ENCODE assay signal across 8 cellular contexts in genomic region chr4:47145630-47146029, GRCh38.
DNase-seq lines count a peak whose midpoint lies in the region; ATAC-seq and TF ChIP-seq lines count a peak whose summit lies in the region.

No MANE protein-coding gene starts in this region.

- H3K27ac ChIP-seq in RWPE2 (ENCODE audit: poor library complexity, severe bottlenecking) = no peak overlapping the region
- H3K27ac ChIP-seq in spleen = no peak overlapping the region

- H3K4me1 ChIP-seq in RWPE2 (ENCODE audit: insufficient read depth, poor library complexity, severe bottlenecking) = no peaks in the 10 kb centered on the region
- H3K4me1 ChIP-seq in spleen = no peaks in the 10 kb centered on the region

- no peak for TF ChIP-seq POLR2A in spleen (IDR thresholded peaks at IDR 0.05)

- peaks cover 19% of the 10 kb centered on the region for H3K27me3 ChIP-seq in RWPE2 (ENCODE audit: insufficient read depth, poor library complexity, severe bottlenecking)
- H3K27me3 ChIP-seq in spleen (replicated peaks in 1 of 7) = no peaks in the 10 kb centered on the region

- H3K9me3 ChIP-seq in RWPE2 (ENCODE audit: severe bottlenecking) = no peaks in the 10 kb centered on the region
- H3K9me3 ChIP-seq in spleen = no peaks in the 10 kb centered on the region

- ATAC-seq in HG02870 (IDR thresholded peaks at IDR 0.05; ENCODE audit: unreplicated experiment) = peak; percentile 99
- 0 out of 3 replicates have a peak, but pooled peaks have one; percentile 50 for ATAC-seq in RWPE2 (ENCODE audit: low read depth)

- TF ChIP-seq CTCF in RWPE2 (IDR thresholded peaks at IDR 0.05; ENCODE audit: poor library complexity, severe bottlenecking) (no peak), spleen (IDR thresholded peaks at IDR 0.05 in 8 of 11, conservative IDR thresholded peaks at IDR 0.05 in 3 of 11) (no peak)

- H3K4me3 ChIP-seq in RWPE2 (ENCODE audit: severe bottlenecking) = no peak overlapping the region
- no peak overlapping the region for H3K4me3 ChIP-seq in spleen

- intact Hi-C loops in spleen (cut with DNase I; ENCODE audit: low total_unique reads) = no loop called here

- H3K36me3 ChIP-seq in RWPE2 (ENCODE audit: low read depth) (no peaks in the 10 kb centered on the region), spleen (no peaks in the 10 kb centered on the region)

- DNase-seq in NCI-H524 (lab: John Stamatoyannopoulos, UW) (peak; percentile 32 to 47), NCI-H524 treated with DMSO at 0.1 percent for 48 hours (lab: John Stamatoyannopoulos, UW) (no peak), RWPE2 (ENCODE audit: low spot score) (no peak), putamen (ENCODE audit: low spot score) (peak; percentile 76), spleen (no peak), activated gamma-delta T cell (lab: John Stamatoyannopoulos, UW) (no peak), hippocampal formation (lab: John Stamatoyannopoulos, UW) (no peak)

- WGBS in spleen, 5 donors = 31 to 56% (median 44%) methylated on average over 4 of the region's 4 CpGs

Comparison
In these comparisons a context has a peak if more than half of its experiments do, and no peak if none do; other contexts are left out.
1. DNase-seq: peak in NCI-H524 (2 of 2) and putamen (single experiment); none in NCI-H524 treated with DMSO at 0.1 percent for 48 hours (single experiment), RWPE2 (single experiment), spleen (single experiment), activated gamma-delta T cell (single experiment) and hippocampal formation (0 of 2).